ENCODE assay signal across 10 cellular contexts in the genomic region with DNA sequence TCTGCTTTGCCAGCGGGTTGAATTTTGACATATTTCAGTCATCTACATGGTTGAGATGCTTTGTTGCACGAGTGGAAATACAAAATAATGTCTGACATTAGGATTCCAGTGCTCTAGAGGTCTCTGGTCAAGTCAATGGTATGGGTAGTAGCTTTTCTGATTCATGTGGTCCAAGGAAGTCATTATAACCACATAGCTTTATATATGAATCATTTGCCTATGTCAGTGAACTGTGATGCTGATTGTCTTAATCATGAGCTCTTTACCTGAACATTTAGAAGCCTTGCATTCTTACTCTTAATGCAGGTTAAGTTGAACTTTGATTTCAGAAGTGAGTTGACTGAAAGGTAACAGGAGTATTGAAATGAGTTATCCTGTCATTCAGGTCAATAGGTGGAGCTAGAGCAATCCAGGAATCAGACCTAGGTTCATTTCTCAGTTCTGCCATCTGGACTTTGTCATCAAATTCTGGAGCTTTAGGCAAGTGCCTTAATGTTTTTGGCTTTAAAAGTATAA. TPM values are rescaled to one million over a fixed set of nuclear protein-coding genes. Genes with fewer than 3 reads are reported as not detected.
DNase-seq lines count a peak whose midpoint lies in the region; ATAC-seq and TF ChIP-seq lines count a peak whose summit lies in the region.
"Had no signal": no experiment of that assay in that cellular context is flagged by ENCODE, and none has a peak within 500 bp of the region (broad histone marks: within the 10 kb centered on the region; RNA-seq: fewer than 3 reads in every experiment).

No MANE protein-coding gene starts in this region.

- no peak for TF ChIP-seq POLR2A in adrenal gland (IDR thresholded peaks at IDR 0.05)

- H3K79me2 ChIP-seq in smooth muscle cell (ENCODE audit: low read depth): peaks cover 76% of the 10 kb centered on the region

- no peaks in the 10 kb centered on the region for H3K27me3 Mint-ChIP-seq in activated T-cell treated with anti-CD3 and anti-CD28 coated beads, Interleukin-2, amount 50 U/mL, for 24 hours

- no peaks in the 10 kb centered on the region for H3K36me3 ChIP-seq in smooth muscle cell (ENCODE audit: low read depth)
- H3K36me3 ChIP-seq in adrenal gland (replicated peaks in 1 of 2): no peaks in the 10 kb centered on the region
- H3K36me3 ChIP-seq: neutrophil had no signal

- H3K4me3 Mint-ChIP-seq in activated T-cell treated with anti-CD3 and anti-CD28 coated beads, Interleukin-2, amount 50 U/mL, for 24 hours: peak overlapping the region; percentile 13

- H4K20me1 ChIP-seq in smooth muscle cell (ENCODE audit: low read depth): peaks cover 78% of the 10 kb centered on the region

- no peak for DNase-seq in activated T-cell treated with anti-CD3 and anti-CD28 coated beads, Interleukin-2, amount 50 U/mL, for 24 hours
- DNase-seq in activated T-cell treated with anti-CD3 and anti-CD28 coated beads, Interleukin-2, amount 50 U/mL, for 48 hours: no peak
- DNase-seq in choroid plexus epithelial cell (ENCODE audit: low read depth) (peak; percentile 72), smooth muscle cell (lab: John Stamatoyannopoulos, UW; ENCODE audit: unreplicated experiment) (no peak), 8988T (no peak), adrenal gland (no peak)
- DNase-seq: NCI-H2029 had no signal

- intact Hi-C loops in adrenal gland (cut with DNase I): no loop called here

- peaks cover 6% of the 10 kb centered on the region for H3K9me3 Mint-ChIP-seq in activated T-cell treated with anti-CD3 and anti-CD28 coated beads, Interleukin-2, amount 50 U/mL, for 24 hours

- H3K4me3 ChIP-seq in choroid plexus epithelial cell (ENCODE audit: low read depth, low read length) (no peak overlapping the region), smooth muscle cell (no peak overlapping the region), adrenal gland (no peak overlapping the region)

- peak overlapping the region; percentile 25 for H3K27ac ChIP-seq in smooth muscle cell (ENCODE audit: low read depth)
- H3K27ac ChIP-seq in adrenal gland: no peak overlapping the region
- H3K27ac ChIP-seq: neutrophil had no signal

- TF ChIP-seq CTCF in LNCAP (IDR thresholded peaks at IDR 0.05) (peak; percentile 62; the same call in 1 of the 2 replicates), choroid plexus epithelial cell (conservative IDR thresholded peaks at IDR 0.05; ENCODE audit: low read depth, low read length) (peak; percentile 14), smooth muscle cell (IDR thresholded peaks at IDR 0.05; ENCODE audit: borderline replicate concordance, insufficient read depth, poor library complexity, severe bottlenecking) (no peak), adrenal gland (IDR thresholded peaks at IDR 0.05) (peak in 1 of 6 experiments; percentile 10)

- peaks cover 6% of the 10 kb centered on the region for H3K36me3 Mint-ChIP-seq in activated T-cell treated with anti-CD3 and anti-CD28 coated beads, Interleukin-2, amount 50 U/mL, for 24 hours (ENCODE audit: low read depth)

- no peak for ATAC-seq in HG02763 (IDR thresholded peaks at IDR 0.05; ENCODE audit: unreplicated experiment)

- peaks cover 10% of the 10 kb centered on the region for H3F3A ChIP-seq in smooth muscle cell (ENCODE audit: low read depth)

- 54% methylated on average over 2 of the region's 2 CpGs for WGBS in smooth muscle cell (ENCODE audit: low lambda C conversion rate)
- WGBS in adrenal gland, 4 donors: 65 to 72% (median 70%) methylated on average over 2 of the region's 2 CpGs

- H2AFZ ChIP-seq in smooth muscle cell (ENCODE audit: low read depth): no peak overlapping the region

- H3K9me3 ChIP-seq in smooth muscle cell (replicated peaks; ENCODE audit: low read depth) (no peaks in the 10 kb centered on the region), adrenal gland (replicated peaks in 1 of 3) (no peaks in the 10 kb centered on the region)
- H3K9me3 ChIP-seq: neutrophil had no signal

- H3K4me1 ChIP-seq in smooth muscle cell (ENCODE audit: low read depth): peaks cover 19% of the 10 kb centered on the region
- peaks cover 7 to 28% of the 10 kb centered on the region in 2 donors for H3K4me1 ChIP-seq in adrenal gland (replicated peaks in 1 of 2)

- H3K27me3 ChIP-seq in smooth muscle cell (ENCODE audit: low read depth): no peaks in the 10 kb centered on the region
- no peaks in the 10 kb centered on the region for H3K27me3 ChIP-seq in adrenal gland

- H3K27ac Mint-ChIP-seq in activated T-cell treated with anti-CD3 and anti-CD28 coated beads, Interleukin-2, amount 50 U/mL, for 24 hours: peak overlapping the region; percentile 85

- H3K9ac ChIP-seq in smooth muscle cell (ENCODE audit: low read depth): no peak overlapping the region

- peaks cover 65% of the 10 kb centered on the region for H3K4me1 Mint-ChIP-seq in activated T-cell treated with anti-CD3 and anti-CD28 coated beads, Interleukin-2, amount 50 U/mL, for 24 hours (ENCODE audit: low read depth)

- no peak overlapping the region for H3K4me2 ChIP-seq in smooth muscle cell

RNA-seq across cellular contexts. Expression of a gene that starts 3.3 kb away (rescaled TPM):
- 45.5 and 54.2 TPM in 2 replicates for total RNA-seq in smooth muscle cell
- polyA plus RNA-seq in smooth muscle cell: 13.1 and 19.0 TPM in 2 replicates
- 10 to 100 TPM; 15.1 to 45.7 (median 31.9) TPM for total RNA-seq in adrenal gland
- polyA plus RNA-seq in adrenal gland: 10 to 100 TPM in 1 of 3 donors, 1 to 10 TPM in 2; 7.6 to 44.8 (median 8.9) TPM

RNA-seq across cellular contexts. Expression of a gene that starts 35.3 kb away (rescaled TPM):
- total RNA-seq in smooth muscle cell (not detected in 2 replicates), adrenal gland (under 1 TPM in 1 of 8 donors, not detected in 7; under 0.01 TPM)
- polyA plus RNA-seq in smooth muscle cell (0.18 TPM in 1 of 2 replicates, not detected in the other), adrenal gland (not detected)
